In genomic region chr2:189287363-189287762, GRCh38 we compare ENCODE assay signal across 19 cellular contexts.
DNase-seq lines count a peak whose midpoint lies in the region; ATAC-seq and TF ChIP-seq lines count a peak whose summit lies in the region.
"Had no signal": no experiment of that assay in that cellular context is flagged by ENCODE, and none has a peak within 500 bp of the region (broad histone marks: within the 10 kb centered on the region; RNA-seq: fewer than 3 reads in every experiment).

No MANE protein-coding gene starts in this region.

- H2BK120ac ChIP-seq in IMR-90 (ENCODE audit: low read depth, low read length): peak overlapping the region; percentile 97

- H3K27ac ChIP-seq in IMR-90 (ENCODE audit: insufficient read depth, low read length) (peak overlapping the region; percentile 66), osteoblast (ENCODE audit: low read depth, low read length) (peak overlapping the region; percentile 88)

- POLR2A ChIA-PET in activated CD8-positive, alpha-beta T cell treated with anti-CD3 and anti-CD28 coated beads for 36 hours (lab: Charles Lee): interaction anchor here (0.6 kb wide), 1 partner anchor 498 kb away, joined by 3 read pairs; no protein-coding TSS in a partner anchor
- POLR2A ChIA-PET in activated CD8-positive, alpha-beta T cell treated with anti-CD3 and anti-CD28 coated beads, Interleukin-2, amount 10 ng/mL, durations not matched to agents 7 days and 5 days (lab: Charles Lee): no interaction called here
- POLR2A ChIA-PET in IMR-90 (lab: Charles Lee; ENCODE audit: unreplicated experiment): interaction anchor here (1.6 kb wide), 1 partner anchor 108 kb away, joined by 7 read pairs; the partner anchor contains the start of gene COL5A2

- peaks cover 3 to 15% of the 10 kb centered on the region in 2 experiments; a peak in 3 of 4 replicates for H3K79me1 ChIP-seq in IMR-90 (ENCODE audit: low read depth in 1 of 2, low read length in 2 of 2)

- peak overlapping the region; percentile 93 for H4K5ac ChIP-seq in IMR-90 (ENCODE audit: low read depth, low read length)

- H3K9me1 ChIP-seq in IMR-90 (ENCODE audit: insufficient read depth, low read length): peaks cover 7% of the 10 kb centered on the region

- no TSS peak for BruUV-seq in IMR-90 (replicated peaks; lab: Mats Ljungman, UMichigan)

- peak overlapping the region; percentile 97; the same call in 2 of the 3 replicates for H2BK15ac ChIP-seq in IMR-90 (ENCODE audit: low read depth, low read length)

- H3K27me3 ChIP-seq in IMR-90 (ENCODE audit: control insufficient read depth, insufficient read depth, low read length): no peaks in the 10 kb centered on the region
- no peaks in the 10 kb centered on the region for H3K27me3 ChIP-seq in osteoblast (ENCODE audit: insufficient read depth, low read length)

- peak overlapping the region; percentile 72 for H3K27ac Mint-ChIP-seq in activated CD8-positive, alpha-beta T cell treated with anti-CD3 and anti-CD28 coated beads for 36 hours
- no peak overlapping the region for H3K27ac Mint-ChIP-seq in activated CD8-positive, alpha-beta T cell treated with anti-CD3 and anti-CD28 coated beads, Interleukin-2, amount 10 ng/mL, durations not matched to agents 7 days and 5 days
- H3K27ac Mint-ChIP-seq in chondrocyte (ENCODE audit: unreplicated experiment): peak overlapping the region; percentile 97
- no peak overlapping the region for H3K27ac Mint-ChIP-seq in activated CD4-positive, alpha-beta T cell treated with anti-CD3 and anti-CD28 coated beads, Interleukin-2, amount 10 ng/mL, durations not matched to agents 24 days and 14 days
- H3K27ac Mint-ChIP-seq: activated CD4-positive, alpha-beta memory T cell treated with anti-CD3 and anti-CD28 coated beads for 36 hours; dendritic cell treated with granulocyte-macrophage colony-stimulating factor and Interleukin-4, amounts not matched to agents 40 ng/mL and 50 ng/mL, for 4 days had no signal

- peak overlapping the region; percentile 94 for H2BK20ac ChIP-seq in IMR-90 (ENCODE audit: low read depth, low read length)

- H2AK5ac ChIP-seq in IMR-90 (ENCODE audit: low read depth, low read length): peak overlapping the region; percentile 91

- H4K20me1 ChIP-seq in IMR-90 (ENCODE audit: insufficient read depth, low read length): no peaks in the 10 kb centered on the region
- H4K20me1 ChIP-seq in osteoblast (ENCODE audit: insufficient read depth, low read length): no peaks in the 10 kb centered on the region

- CTCF ChIA-PET in activated CD8-positive, alpha-beta T cell treated with anti-CD3 and anti-CD28 coated beads for 36 hours (lab: Charles Lee): interaction anchor here (0.7 to 3.7 kb wide), 9 partner anchors 17 to 763 kb away, joined by 3 to 35 read pairs (median 9); no protein-coding TSS in a partner anchor
- CTCF ChIA-PET in activated CD8-positive, alpha-beta T cell treated with anti-CD3 and anti-CD28 coated beads, Interleukin-2, amount 10 ng/mL, durations not matched to agents 7 days and 5 days (lab: Charles Lee): interaction anchor here (0.8 to 3.7 kb wide), 16 partner anchors 10 to 195 kb away, joined by 3 to 42 read pairs (median 3); no protein-coding TSS in a partner anchor
- CTCF ChIA-PET in IMR-90 (lab: Yijun Ruan, JAX): interaction anchor here (0.6 to 1.5 kb wide), 9 partner anchors 79 to 221 kb away, joined by 3 to 5 read pairs (median 4); no protein-coding TSS in a partner anchor

- no peaks in the 10 kb centered on the region for H3K27me3 Mint-ChIP-seq in activated CD8-positive, alpha-beta T cell treated with anti-CD3 and anti-CD28 coated beads for 36 hours
- no peaks in the 10 kb centered on the region for H3K27me3 Mint-ChIP-seq in activated CD8-positive, alpha-beta T cell treated with anti-CD3 and anti-CD28 coated beads, Interleukin-2, amount 10 ng/mL, durations not matched to agents 7 days and 5 days (ENCODE audit: low read depth)
- H3K27me3 Mint-ChIP-seq in chondrocyte (ENCODE audit: low read depth): no peaks in the 10 kb centered on the region
- no peaks in the 10 kb centered on the region for H3K27me3 Mint-ChIP-seq in activated CD4-positive, alpha-beta T cell treated with anti-CD3 and anti-CD28 coated beads, Interleukin-2, amount 10 ng/mL, durations not matched to agents 24 days and 14 days
- H3K27me3 Mint-ChIP-seq: activated CD4-positive, alpha-beta memory T cell treated with anti-CD3 and anti-CD28 coated beads for 36 hours; dendritic cell treated with granulocyte-macrophage colony-stimulating factor and Interleukin-4, amounts not matched to agents 40 ng/mL and 50 ng/mL, for 4 days had no signal

- TF ChIP-seq RAD21 in IMR-90 (IDR thresholded peaks at IDR 0.05; ENCODE audit: low read length): no peak

- H3K4me1 Mint-ChIP-seq in activated CD8-positive, alpha-beta T cell treated with anti-CD3 and anti-CD28 coated beads for 36 hours (ENCODE audit: low read depth): peaks cover 62% of the 10 kb centered on the region
- H3K4me1 Mint-ChIP-seq in activated CD8-positive, alpha-beta T cell treated with anti-CD3 and anti-CD28 coated beads, Interleukin-2, amount 10 ng/mL, durations not matched to agents 7 days and 5 days (ENCODE audit: low read depth): peaks cover 15% of the 10 kb centered on the region
- H3K4me1 Mint-ChIP-seq in chondrocyte (ENCODE audit: low read depth): peaks cover 68% of the 10 kb centered on the region
- H3K4me1 Mint-ChIP-seq in activated CD4-positive, alpha-beta T cell treated with anti-CD3 and anti-CD28 coated beads, Interleukin-2, amount 10 ng/mL, durations not matched to agents 24 days and 14 days: peaks cover 20% of the 10 kb centered on the region

- no peak for TF ChIP-seq POLR2A in IMR-90 (IDR thresholded peaks at IDR 0.05; ENCODE audit: low read depth, low read length)

- peak overlapping the region; percentile 96 for H3K23ac ChIP-seq in IMR-90 (ENCODE audit: low read depth, low read length)

- H3K4me2 ChIP-seq in IMR-90 (ENCODE audit: low read depth, low read length) (no peak overlapping the region), osteoblast (ENCODE audit: insufficient read depth, low read length) (peak overlapping the region; percentile 61)

- H3K4me3 Mint-ChIP-seq in activated CD8-positive, alpha-beta T cell treated with anti-CD3 and anti-CD28 coated beads for 36 hours: no peak overlapping the region
- H3K4me3 Mint-ChIP-seq in activated CD8-positive, alpha-beta T cell treated with anti-CD3 and anti-CD28 coated beads, Interleukin-2, amount 10 ng/mL, durations not matched to agents 7 days and 5 days: no peak overlapping the region
- no peak overlapping the region for H3K4me3 Mint-ChIP-seq in chondrocyte (ENCODE audit: unreplicated experiment)
- H3K4me3 Mint-ChIP-seq in activated CD4-positive, alpha-beta T cell treated with anti-CD3 and anti-CD28 coated beads, Interleukin-2, amount 10 ng/mL, durations not matched to agents 24 days and 14 days: no peak overlapping the region
- H3K4me3 Mint-ChIP-seq: activated CD4-positive, alpha-beta memory T cell treated with anti-CD3 and anti-CD28 coated beads for 36 hours; dendritic cell treated with granulocyte-macrophage colony-stimulating factor and Interleukin-4, amounts not matched to agents 40 ng/mL and 50 ng/mL, for 4 days had no signal

- intact Hi-C loops in activated CD8-positive, alpha-beta T cell treated with anti-CD3 and anti-CD28 coated beads for 36 hours (cut with micrococcal nuclease): loop anchor here (5.0 kb wide), 3 partner anchors 125 to 170 kb away; no protein-coding TSS in a partner anchor
- intact Hi-C loops in IMR-90 (cut with micrococcal nuclease): loop anchor here (2.0 to 5.0 kb wide), 5 partner anchors 77 to 765 kb away; no protein-coding TSS in a partner anchor
- intact Hi-C loops in activated CD4-positive, alpha-beta T cell treated with anti-CD3 and anti-CD28 coated beads, Interleukin-2, amount 10 ng/mL, durations not matched to agents 24 days and 14 days (cut with micrococcal nuclease): loop anchor here (2.0 to 5.0 kb wide), 4 partner anchors 15 to 765 kb away; no protein-coding TSS in a partner anchor

- peak overlapping the region; percentile 98 for H4K91ac ChIP-seq in IMR-90 (ENCODE audit: insufficient read depth, low read depth, low read length)

- no peak for TF ChIP-seq CTCF in activated CD8-positive, alpha-beta T cell treated with anti-CD3 and anti-CD28 coated beads for 36 hours (IDR thresholded peaks at IDR 0.05)
- TF ChIP-seq CTCF in IMR-90 (conservative IDR thresholded peaks at IDR 0.05; ENCODE audit: low read depth, low read length): no peak
- no peak for TF ChIP-seq CTCF in chondrocyte (IDR thresholded peaks at IDR 0.05)
- no peak for TF ChIP-seq CTCF in osteoblast (IDR thresholded peaks at IDR 0.05; ENCODE audit: extremely low read depth, low read depth, low read length)
- TF ChIP-seq CTCF in GM13976 (IDR thresholded peaks at IDR 0.05; ENCODE audit: borderline replicate concordance, control extremely low read depth, extremely low read depth, insufficient read depth, missing control alignments): no peak

- WGBS in IMR-90 (ENCODE audit: extremely low coverage in 2 of 2, insufficient read length in 1 of 2), 2 experiments: no CpG with 5 or more reads among the region's 1 CpG

- H3K4ac ChIP-seq in IMR-90 (ENCODE audit: low read depth, low read length): peak overlapping the region; percentile 100

- H2AFZ ChIP-seq in IMR-90 (replicated peaks; ENCODE audit: low read length, poor library complexity) (no peak overlapping the region), osteoblast (ENCODE audit: low read length) (no peak overlapping the region)

- H3K56ac ChIP-seq in IMR-90 (ENCODE audit: extremely low read depth, insufficient read depth, low read length): peak overlapping the region; percentile 63

- H3K14ac ChIP-seq in IMR-90 (replicated peaks; ENCODE audit: low read depth, low read length): peak overlapping the region; percentile 93

- no peak for DNase-seq in activated CD8-positive, alpha-beta T cell treated with anti-CD3 and anti-CD28 coated beads for 36 hours
- no peak for DNase-seq in activated CD8-positive, alpha-beta T cell treated with anti-CD3 and anti-CD28 coated beads, Interleukin-2, amount 10 ng/mL, durations not matched to agents 7 days and 5 days
- DNase-seq in IMR-90 (no peak), chondrocyte (ENCODE audit: low spot score) (no peak), osteoblast (ENCODE audit: insufficient read length, low spot score, missing footprints) (no peak), GM13976 (ENCODE audit: low spot score) (no peak)
- DNase-seq in activated CD4-positive, alpha-beta T cell treated with anti-CD3 and anti-CD28 coated beads, Interleukin-2, amount 10 ng/mL, durations not matched to agents 24 days and 14 days: no peak
- DNase-seq: activated CD4-positive, alpha-beta memory T cell treated with anti-CD3 and anti-CD28 coated beads for 36 hours; activated CD4-positive, CD25-positive, alpha-beta regulatory T cell; activated gamma-delta T cell; activated T-cell treated with anti-CD3 and anti-CD28 coated beads for 4 hours; COR-L47; GOT3; NCI-H1694 treated with DMSO at 0.1 percent for 48 hours; NCI-H748 treated with DMSO at 0.1 percent for 48 hours; stimulated activated CD4-positive, alpha-beta T cell treated with anti-CD3 and anti-CD28 coated beads, Interleukin-1b, Interleukin-23, amount 100 ng/mL, for 48 hours had no signal

- peak overlapping the region; percentile 99 for H3K18ac ChIP-seq in IMR-90 (ENCODE audit: low read depth, low read length)

- peak overlapping the region; percentile 71 for H4K8ac ChIP-seq in IMR-90 (ENCODE audit: low read depth in 2 of 2, low read length in 2 of 2)

- no peak overlapping the region for H3K4me3 ChIP-seq in IMR-90 (ENCODE audit: insufficient read depth, low read depth, low read length)
- no peak overlapping the region for H3K4me3 ChIP-seq in osteoblast (ENCODE audit: insufficient read depth, low read length)
- H3K4me3 ChIP-seq: skin epidermis had no signal

- H2BK5ac ChIP-seq in IMR-90 (ENCODE audit: low read depth, low read length, poor library complexity, severe bottlenecking): peak overlapping the region; percentile 97

- no peak overlapping the region for H2AK9ac ChIP-seq in IMR-90 (replicated peaks; ENCODE audit: low read depth, low read length, poor library complexity)

- peak overlapping the region; percentile 45 for H3K9ac ChIP-seq in IMR-90 (ENCODE audit: low read depth, low read length)

- H3K4me1 ChIP-seq in IMR-90 (ENCODE audit: control insufficient read depth, insufficient read depth, low read length): peaks cover 16% of the 10 kb centered on the region
- H3K4me1 ChIP-seq in osteoblast (ENCODE audit: insufficient read depth, low read length): peaks cover 42% of the 10 kb centered on the region

- in situ Hi-C loops in IMR-90 (cut with MboI; ENCODE audit: low sequenced_read_pairs) (loop anchor here (10.0 kb wide), 2 partner anchors 113 to 183 kb away; partner anchors contain the start of gene COL5A2), GM13976 (cut with MboI; ENCODE audit: low sequenced_read_pairs, unreplicated experiment) (no loop called here)

- no peaks in the 10 kb centered on the region for H3K79me2 ChIP-seq in osteoblast (ENCODE audit: insufficient read depth, low read length)

- H3K9me3 ChIP-seq in IMR-90 (ENCODE audit: control insufficient read depth, insufficient read depth, low read length) (peaks cover 3% of the 10 kb centered on the region; the same call in 1 of the 2 replicates), osteoblast (ENCODE audit: low read depth, low read length) (no peaks in the 10 kb centered on the region)

- no peak for ATAC-seq in activated CD8-positive, alpha-beta T cell treated with anti-CD3 and anti-CD28 coated beads for 36 hours
- ATAC-seq in activated CD8-positive, alpha-beta T cell treated with anti-CD3 and anti-CD28 coated beads, Interleukin-2, amount 10 ng/mL, durations not matched to agents 7 days and 5 days: no peak
- ATAC-seq in IMR-90 (ENCODE audit: low read depth) (no peak), HG03045 (IDR thresholded peaks at IDR 0.05; ENCODE audit: unreplicated experiment) (no peak)

- peaks cover 7% of the 10 kb centered on the region for H3K9me3 Mint-ChIP-seq in activated CD8-positive, alpha-beta T cell treated with anti-CD3 and anti-CD28 coated beads for 36 hours
- H3K9me3 Mint-ChIP-seq in activated CD8-positive, alpha-beta T cell treated with anti-CD3 and anti-CD28 coated beads, Interleukin-2, amount 10 ng/mL, durations not matched to agents 7 days and 5 days (ENCODE audit: insufficient read depth): peaks cover 19% of the 10 kb centered on the region
- peaks cover 16% of the 10 kb centered on the region for H3K9me3 Mint-ChIP-seq in chondrocyte (ENCODE audit: low read depth)
- peaks cover 4% of the 10 kb centered on the region for H3K9me3 Mint-ChIP-seq in activated CD4-positive, alpha-beta T cell treated with anti-CD3 and anti-CD28 coated beads, Interleukin-2, amount 10 ng/mL, durations not matched to agents 24 days and 14 days
- H3K9me3 Mint-ChIP-seq: dendritic cell treated with granulocyte-macrophage colony-stimulating factor and Interleukin-4, amounts not matched to agents 40 ng/mL and 50 ng/mL, for 4 days had no signal

- no peaks in the 10 kb centered on the region for H3K36me3 ChIP-seq in IMR-90 (ENCODE audit: control insufficient read depth, insufficient read depth, low read length)
- H3K36me3 ChIP-seq in osteoblast (ENCODE audit: insufficient read depth, low read length): no peaks in the 10 kb centered on the region

- H3K36me3 Mint-ChIP-seq in activated CD8-positive, alpha-beta T cell treated with anti-CD3 and anti-CD28 coated beads for 36 hours (ENCODE audit: low read depth): peaks cover 18% of the 10 kb centered on the region
- H3K36me3 Mint-ChIP-seq in activated CD8-positive, alpha-beta T cell treated with anti-CD3 and anti-CD28 coated beads, Interleukin-2, amount 10 ng/mL, durations not matched to agents 7 days and 5 days (ENCODE audit: low read depth): peaks cover 2% of the 10 kb centered on the region
- H3K36me3 Mint-ChIP-seq in chondrocyte (ENCODE audit: low read depth): peaks cover 4% of the 10 kb centered on the region
- peaks cover 3% of the 10 kb centered on the region for H3K36me3 Mint-ChIP-seq in activated CD4-positive, alpha-beta T cell treated with anti-CD3 and anti-CD28 coated beads, Interleukin-2, amount 10 ng/mL, durations not matched to agents 24 days and 14 days (ENCODE audit: low read depth)
- H3K36me3 Mint-ChIP-seq: activated CD4-positive, alpha-beta memory T cell treated with anti-CD3 and anti-CD28 coated beads for 36 hours had no signal

- dilution Hi-C loops in IMR-90 (cut with HindIII; ENCODE audit: low sequenced_read_pairs, unreplicated experiment): no loop called here

Comparison
In these comparisons a context has a peak if more than half of its experiments do, and no peak if none do; other contexts are left out.
1. H3K27ac Mint-ChIP-seq: peak in activated CD8-positive, alpha-beta T cell treated with anti-CD3 and anti-CD28 coated beads for 36 hours (single experiment) and chondrocyte (single experiment); none in activated CD8-positive, alpha-beta T cell treated with anti-CD3 and anti-CD28 coated beads, Interleukin-2, amount 10 ng/mL, durations not matched to agents 7 days and 5 days (single experiment) and activated CD4-positive, alpha-beta T cell treated with anti-CD3 and anti-CD28 coated beads, Interleukin-2, amount 10 ng/mL, durations not matched to agents 24 days and 14 days (single experiment).